8 cellular contexts compared by ENCODE assay signal in genomic region chr7:100584046-100584676, GRCh38. TPM values are rescaled to one million over a fixed set of nuclear protein-coding genes. Genes with fewer than 3 reads are reported as not detected.
A peak's percentile ranks its signal among the peaks of the same experiment; 100 is the strongest.
DNase-seq lines count a peak whose midpoint lies in the region; ATAC-seq lines count a peak whose summit lies in the region.

No MANE protein-coding gene starts in this region.

- ATAC-seq in HG02981 (IDR thresholded peaks at IDR 0.05; ENCODE audit: unreplicated experiment) (no peak), HG02973 (IDR thresholded peaks at IDR 0.05; ENCODE audit: unreplicated experiment) (no peak), HG02642 (IDR thresholded peaks at IDR 0.05; ENCODE audit: poor library complexity, unreplicated experiment) (no peak)

- DNase-seq in CD1c-positive myeloid dendritic cell (ENCODE audit: extremely low spot score) (peak; percentile 73), MV-4-11 (lab: John Stamatoyannopoulos, UW) (peak; percentile 55), caudate nucleus (lab: John Stamatoyannopoulos, UW) (no peak), myocyte (ENCODE audit: low read depth) (peak; percentile 94)
- DNase-seq in stimulated activated CD4-positive, alpha-beta T cell treated with anti-CD3 and anti-CD28 coated beads, Interleukin-4, amount 100 ng/mL, for 24 hours, result no peak

- H3K27ac ChIP-seq in caudate nucleus (ENCODE audit: low read depth, low read length), result peak overlapping the region; percentile 68

RNA-seq across cellular contexts. Expression of gene LRCH4, which starts 1.8 kb away (rescaled TPM):
- total RNA-seq in myocyte, result 63.1 and 99.7 TPM in 2 replicates
- 35.9 TPM for polyA plus RNA-seq in myocyte (2012)

RNA-seq across cellular contexts. Expression of gene FBXO24, which starts 2.0 kb away (rescaled TPM):
- 0.21 and 1.2 TPM in 2 replicates for total RNA-seq in myocyte
- polyA plus RNA-seq in myocyte (2012), result 0.43 TPM

RNA-seq across cellular contexts. Expression of gene SAP25, which starts 10.5 kb away (rescaled TPM):
- 0.21 TPM in 1 of 2 replicates, not detected in the other for total RNA-seq in myocyte
- polyA plus RNA-seq in myocyte (2012), result 1.2 TPM

RNA-seq across cellular contexts. Expression of gene PCOLCE, which starts 18.0 kb away (rescaled TPM):
- total RNA-seq in myocyte, result 14.1 and 16.6 TPM in 2 replicates
- 3.0 TPM for polyA plus RNA-seq in myocyte (2012)

RNA-seq across cellular contexts. Expression of gene MOSPD3, which starts 28.2 kb away (rescaled TPM):
- total RNA-seq in myocyte, result 8.1 and 10.9 TPM in 2 replicates
- 31.8 TPM for polyA plus RNA-seq in myocyte (2012)

Comparison
In these comparisons a context has a peak if more than half of its experiments do, and no peak if none do; other contexts are left out.
1. DNase-seq: peak in CD1c-positive myeloid dendritic cell (single experiment), MV-4-11 (single experiment) and myocyte (single experiment); none in caudate nucleus (0 of 61) and stimulated activated CD4-positive, alpha-beta T cell treated with anti-CD3 and anti-CD28 coated beads, Interleukin-4, amount 100 ng/mL, for 24 hours (single experiment).